In the genomic region with DNA sequence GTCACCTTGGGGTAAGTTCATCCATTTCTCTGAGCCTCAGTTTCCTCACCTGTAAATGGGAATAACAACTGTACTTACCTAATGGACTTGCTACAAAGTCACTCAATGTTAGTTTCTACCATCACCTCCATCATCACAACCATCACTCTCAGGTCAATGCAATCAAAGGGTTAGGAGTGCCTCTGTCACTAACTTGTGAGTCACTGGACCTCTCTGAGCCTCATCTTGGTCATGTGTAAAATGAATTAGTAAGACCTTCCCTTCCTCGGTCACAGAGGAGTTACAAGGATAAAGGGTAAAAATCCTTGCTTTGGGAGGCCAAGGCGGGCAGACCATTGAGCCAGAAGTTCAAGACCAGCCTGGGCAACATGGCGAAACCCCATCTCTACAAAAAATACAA, we compare ENCODE assay signal across 20 cellular contexts. TPM values are rescaled to one million over a fixed set of nuclear protein-coding genes. Genes with fewer than 3 reads are reported as not detected.
A peak's percentile ranks its signal among the peaks of the same experiment; 100 is the strongest.
DNase-seq lines count a peak whose midpoint lies in the region; ATAC-seq, FAIRE-seq and TF ChIP-seq lines count a peak whose summit lies in the region.
"Had no signal": no experiment of that assay in that cellular context is flagged by ENCODE, and none has a peak within 500 bp of the region (broad histone marks: within the 10 kb centered on the region; RNA-seq: fewer than 3 reads in every experiment).

No MANE protein-coding gene starts in this region.

- H3K4me3 Mint-ChIP-seq in glutamatergic neuron (ENCODE audit: unreplicated experiment), result no peak overlapping the region
- no peak overlapping the region for H3K4me3 Mint-ChIP-seq in activated naive CD8-positive, alpha-beta T cell treated with anti-CD3 and anti-CD28 coated beads, Interleukin-2, amount 50 U/mL, for 24 hours
- H3K4me3 Mint-ChIP-seq in activated T-cell treated with anti-CD3 and anti-CD28 coated beads, Interleukin-2, amount 50 U/mL, for 4 hours, result no peak overlapping the region
- H3K4me3 Mint-ChIP-seq: HFFc6 had no signal

- H3K27ac Mint-ChIP-seq in glutamatergic neuron (ENCODE audit: unreplicated experiment), result peak overlapping the region; percentile 28
- H3K27ac Mint-ChIP-seq in activated naive CD8-positive, alpha-beta T cell treated with anti-CD3 and anti-CD28 coated beads, Interleukin-2, amount 50 U/mL, for 24 hours, result no peak overlapping the region
- H3K27ac Mint-ChIP-seq: HFFc6 had no signal

- H3K36me3 ChIP-seq in bronchial epithelial cell (ENCODE audit: control insufficient read depth, insufficient read depth, low read length), result no peaks in the 10 kb centered on the region
- H3K36me3 ChIP-seq: BLaER1 had no signal

- H3K4me1 Mint-ChIP-seq in glutamatergic neuron (ENCODE audit: low read depth, unreplicated experiment), result peaks cover 40% of the 10 kb centered on the region
- no peaks in the 10 kb centered on the region for H3K4me1 Mint-ChIP-seq in activated naive CD8-positive, alpha-beta T cell treated with anti-CD3 and anti-CD28 coated beads, Interleukin-2, amount 50 U/mL, for 24 hours
- H3K4me1 Mint-ChIP-seq in activated T-cell treated with anti-CD3 and anti-CD28 coated beads, Interleukin-2, amount 50 U/mL, for 4 hours (ENCODE audit: low read depth), result no peaks in the 10 kb centered on the region
- H3K4me1 Mint-ChIP-seq: CD8-positive, alpha-beta memory T cell had no signal

- H3K36me3 Mint-ChIP-seq in glutamatergic neuron (ENCODE audit: unreplicated experiment), result no peaks in the 10 kb centered on the region
- no peaks in the 10 kb centered on the region for H3K36me3 Mint-ChIP-seq in activated naive CD8-positive, alpha-beta T cell treated with anti-CD3 and anti-CD28 coated beads, Interleukin-2, amount 50 U/mL, for 24 hours (ENCODE audit: low read depth)
- H3K36me3 Mint-ChIP-seq in activated T-cell treated with anti-CD3 and anti-CD28 coated beads, Interleukin-2, amount 50 U/mL, for 4 hours (ENCODE audit: insufficient read depth), result no peaks in the 10 kb centered on the region
- H3K36me3 Mint-ChIP-seq: CD8-positive, alpha-beta memory T cell had no signal

- TF ChIP-seq CTCF in bronchial epithelial cell (IDR thresholded peaks at IDR 0.05; ENCODE audit: insufficient read depth, low read length, severe bottlenecking), result no peak
- TF ChIP-seq CTCF in glutamatergic neuron (IDR thresholded peaks at IDR 0.05; ENCODE audit: partially characterized antibody, unreplicated experiment), result no peak

- ATAC-seq in activated naive CD8-positive, alpha-beta T cell treated with anti-CD3 and anti-CD28 coated beads, Interleukin-2, amount 50 U/mL, for 24 hours, result no peak
- ATAC-seq in activated T-cell treated with anti-CD3 and anti-CD28 coated beads, Interleukin-2, amount 50 U/mL, for 4 hours, result no peak
- ATAC-seq in left ventricle myocardium superior, result no peak

- no peak for FAIRE-seq in bronchial epithelial cell (lab: Jason Lieb, UNC)
- FAIRE-seq: G401.6, GM12891, GM19239, H1 had no signal

- no peak overlapping the region for H3K4me3 ChIP-seq in bronchial epithelial cell (ENCODE audit: low read depth, low read length)
- H3K4me3 ChIP-seq: BLaER1 had no signal

- intact Hi-C loops in left ventricle myocardium superior (cut with micrococcal nuclease), result no loop called here

- DNase-seq in A172 (ENCODE audit: low spot score) (peak; percentile 11), M059J (ENCODE audit: low read depth) (peak; percentile 36), bronchial epithelial cell (ENCODE audit: low read depth) (peak; percentile 29), glutamatergic neuron (no peak), hepatic stellate cell (ENCODE audit: low spot score) (no peak), left ventricle myocardium superior (no peak)
- DNase-seq in activated naive CD8-positive, alpha-beta T cell treated with anti-CD3 and anti-CD28 coated beads, Interleukin-2, amount 50 U/mL, for 24 hours, result no peak
- no peak for DNase-seq in activated T-cell treated with anti-CD3 and anti-CD28 coated beads, Interleukin-2, amount 50 U/mL, for 4 hours
- DNase-seq: AML-193; Calu3; CD8-positive, alpha-beta memory T cell; DMS 273 treated with DMSO at 0.1 percent for 48 hours; DMS79; HCEC 1CT; HFFc6 had no signal

- no peaks in the 10 kb centered on the region for H3K27me3 ChIP-seq in bronchial epithelial cell (ENCODE audit: control insufficient read depth, insufficient read depth, low read length)
- H3K27me3 ChIP-seq: BLaER1 had no signal

- peaks cover 24% of the 10 kb centered on the region for H3K9me3 Mint-ChIP-seq in glutamatergic neuron (ENCODE audit: unreplicated experiment)
- no peaks in the 10 kb centered on the region for H3K9me3 Mint-ChIP-seq in activated naive CD8-positive, alpha-beta T cell treated with anti-CD3 and anti-CD28 coated beads, Interleukin-2, amount 50 U/mL, for 24 hours
- H3K9me3 Mint-ChIP-seq in activated T-cell treated with anti-CD3 and anti-CD28 coated beads, Interleukin-2, amount 50 U/mL, for 4 hours, result no peaks in the 10 kb centered on the region
- H3K9me3 Mint-ChIP-seq: CD8-positive, alpha-beta memory T cell; HFFc6 had no signal

- H3K27me3 Mint-ChIP-seq in glutamatergic neuron (ENCODE audit: unreplicated experiment), result peaks cover 32% of the 10 kb centered on the region
- no peaks in the 10 kb centered on the region for H3K27me3 Mint-ChIP-seq in activated naive CD8-positive, alpha-beta T cell treated with anti-CD3 and anti-CD28 coated beads, Interleukin-2, amount 50 U/mL, for 24 hours
- H3K27me3 Mint-ChIP-seq in activated T-cell treated with anti-CD3 and anti-CD28 coated beads, Interleukin-2, amount 50 U/mL, for 4 hours (ENCODE audit: low read depth), result peaks cover 10% of the 10 kb centered on the region

RNA-seq across cellular contexts. Expression of a gene that starts 12.8 kb away (rescaled TPM):
- 0.17 and 1.5 TPM in 2 replicates for total RNA-seq in A172 (2014; rRNA removed; shearing (Covaris generic))
- 1.0 and 3.0 TPM in 2 replicates for total RNA-seq in M059J (2014; rRNA removed; shearing (Covaris generic))
- total RNA-seq in bronchial epithelial cell, result 0.77 TPM in 1 of 2 replicates, not detected in the other
- total RNA-seq in glutamatergic neuron (ENCODE audit: unreplicated experiment), result 7.7 TPM
- total RNA-seq in activated T-cell treated with anti-CD3 and anti-CD28 coated beads, Interleukin-2, amount 50 U/mL, for 4 hours, result not detected
- 3.3 TPM for total RNA-seq in left ventricle myocardium superior
- total RNA-seq: CD8-positive, alpha-beta memory T cell; HFFc6 had no signal

Comparison
In these comparisons a context has a peak if more than half of its experiments do, and no peak if none do; other contexts are left out.
1. DNase-seq: peak in A172 (single experiment), M059J (single experiment) and bronchial epithelial cell (single experiment); none in glutamatergic neuron (single experiment), activated naive CD8-positive, alpha-beta T cell treated with anti-CD3 and anti-CD28 coated beads, Interleukin-2, amount 50 U/mL, for 24 hours (single experiment), activated T-cell treated with anti-CD3 and anti-CD28 coated beads, Interleukin-2, amount 50 U/mL, for 4 hours (single experiment), hepatic stellate cell (single experiment) and left ventricle myocardium superior (single experiment).